Comparison of ENCODE assay signal across 11 cellular contexts in the genomic region with DNA sequence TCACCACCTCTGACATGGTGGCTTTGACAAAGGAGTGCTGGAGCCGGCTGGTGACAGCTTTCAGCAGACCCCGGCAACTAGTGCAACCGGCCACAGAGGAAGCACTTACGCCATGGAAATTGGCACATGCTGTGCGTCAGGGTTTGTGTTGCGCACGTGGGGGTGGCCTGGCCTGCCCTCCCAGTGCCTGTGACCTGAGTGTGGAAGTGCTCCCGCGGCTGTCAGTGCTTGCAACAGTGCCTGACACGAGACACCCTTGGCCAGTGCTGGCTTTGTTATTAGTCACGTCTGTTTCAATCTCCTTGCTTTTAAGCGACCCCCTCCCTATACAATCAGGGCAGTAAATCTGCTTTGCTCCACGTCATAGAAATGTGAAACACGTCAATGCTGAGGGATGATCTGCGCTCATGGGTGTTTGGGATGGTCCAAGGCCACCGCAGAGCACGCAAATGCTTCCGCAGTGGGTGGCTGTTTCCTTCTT.
DNase-seq lines count a peak whose midpoint lies in the region; ATAC-seq, FAIRE-seq and TF ChIP-seq lines count a peak whose summit lies in the region.
"Had no signal": no experiment of that assay in that cellular context is flagged by ENCODE, and none has a peak within 500 bp of the region (broad histone marks: within the 10 kb centered on the region; RNA-seq: fewer than 3 reads in every experiment).

No MANE protein-coding gene starts in this region.

- peak overlapping the region in 2 of 5 donors; percentile 10 to 75 for H3K27ac ChIP-seq in adrenal gland
- H3K27ac ChIP-seq in right atrium auricular region, result no peak overlapping the region
- peak overlapping the region; percentile 44 to 75 (median 59) for H3K27ac ChIP-seq in gastrocnemius medialis

- TF ChIP-seq POLR2A in adrenal gland (IDR thresholded peaks at IDR 0.05) (no peak), gastrocnemius medialis (IDR thresholded peaks at IDR 0.05) (peak; percentile 26 to 51)

- H3K36me3 ChIP-seq in adrenal gland (replicated peaks in 1 of 2), result no peaks in the 10 kb centered on the region
- no peaks in the 10 kb centered on the region for H3K36me3 ChIP-seq in right atrium auricular region
- H3K36me3 ChIP-seq in gastrocnemius medialis, result no peaks in the 10 kb centered on the region

- intact Hi-C loops in adrenal gland (cut with DNase I) (no loop called here), gastrocnemius medialis (cut with DNase I; ENCODE audit: low total_unique reads) (loop anchor here (5.0 to 10.0 kb wide), 2 partner anchors 235 to 608 kb away; no protein-coding TSS in a partner anchor)

- H3K4me1 ChIP-seq in adrenal gland (replicated peaks in 1 of 2), result no peaks in the 10 kb centered on the region
- no peaks in the 10 kb centered on the region for H3K4me1 ChIP-seq in right atrium auricular region
- peaks cover 9 to 19% of the 10 kb centered on the region in 2 donors for H3K4me1 ChIP-seq in gastrocnemius medialis

- DNase-seq in HTR-8/SVneo (ENCODE audit: insufficient read length, low spot score) (no peak), adrenal gland (peak; percentile 50 to 88 (median 82)), right atrium auricular region (ENCODE audit: low spot score) (peak; percentile 93), gastrocnemius medialis (peak; percentile 75 to 91), occipital lobe (lab: John Stamatoyannopoulos, UW) (no peak), OCI-M2 (lab: John Stamatoyannopoulos, UW; ENCODE audit: unreplicated experiment) (no peak)
- DNase-seq in activated CD4-positive, alpha-beta T cell treated with anti-CD3 and anti-CD28 coated beads, Interleukin-2, amount 50 U/mL, for 4 hours, result no peak
- DNase-seq: NCI-H226 had no signal

- ATAC-seq in gastrocnemius medialis (peak; percentile 82 to 89), HG02973 (IDR thresholded peaks at IDR 0.05; ENCODE audit: unreplicated experiment) (no peak)

- no peaks in the 10 kb centered on the region for H3K9me3 ChIP-seq in adrenal gland (replicated peaks in 1 of 3)
- H3K9me3 ChIP-seq in right atrium auricular region, result no peaks in the 10 kb centered on the region
- no peaks in the 10 kb centered on the region for H3K9me3 ChIP-seq in gastrocnemius medialis

- TF ChIP-seq CTCF in adrenal gland (IDR thresholded peaks at IDR 0.05) (no peak), right atrium auricular region (IDR thresholded peaks at IDR 0.05) (no peak), gastrocnemius medialis (IDR thresholded peaks at IDR 0.05 in 4 of 5, conservative IDR thresholded peaks at IDR 0.05 in 1 of 5) (peak in 1 of 5 experiments; percentile 26)

- H3K4me3 ChIP-seq in adrenal gland (no peak overlapping the region), right atrium auricular region (no peak overlapping the region), gastrocnemius medialis (no peak overlapping the region)
- H3K4me3 ChIP-seq: smooth muscle cell had no signal

- 43 to 64% (median 56%) methylated on average over 7 to 18 of the region's 18 CpGs for WGBS in adrenal gland, 4 donors

- H3K27me3 ChIP-seq in adrenal gland (no peaks in the 10 kb centered on the region), right atrium auricular region (no peaks in the 10 kb centered on the region), gastrocnemius medialis (no peaks in the 10 kb centered on the region)

- in situ Hi-C loops in gastrocnemius medialis (cut with MboI; ENCODE audit: low sequenced_read_pairs in 4 of 4), result no loop called here

- FAIRE-seq in HTR-8/SVneo (lab: Jason Lieb, UNC), result peak; percentile 49
- FAIRE-seq: GM12892 had no signal

Comparison
In these comparisons a context has a peak if more than half of its experiments do, and no peak if none do; other contexts are left out.
1. DNase-seq: peak in adrenal gland (7 of 7), right atrium auricular region (single experiment) and gastrocnemius medialis (2 of 2); none in HTR-8/SVneo (single experiment), occipital lobe (single experiment), OCI-M2 (single experiment) and activated CD4-positive, alpha-beta T cell treated with anti-CD3 and anti-CD28 coated beads, Interleukin-2, amount 50 U/mL, for 4 hours (0 of 2).
2. H3K27ac ChIP-seq: peak in gastrocnemius medialis (4 of 4); none in right atrium auricular region (0 of 2).
3. POLR2A ChIP-seq: peak in gastrocnemius medialis (2 of 2); none in adrenal gland (0 of 2).